ENCODE assay signal across 26 cellular contexts in genomic region chr5:120942551-120942950, GRCh38.
A peak's percentile ranks its signal among the peaks of the same experiment; 100 is the strongest.
DNase-seq lines count a peak whose midpoint lies in the region; ATAC-seq and TF ChIP-seq lines count a peak whose summit lies in the region.
"Had no signal": no experiment of that assay in that cellular context is flagged by ENCODE, and none has a peak within 500 bp of the region (broad histone marks: within the 10 kb centered on the region; RNA-seq: fewer than 3 reads in every experiment).

No MANE protein-coding gene starts in this region.

- H3K9me2 ChIP-seq in hepatocyte (replicated peaks; ENCODE audit: insufficient read depth) = no peaks in the 10 kb centered on the region
- H3K9me2 ChIP-seq: SK-N-SH had no signal

- TF ChIP-seq POLR2A in gastrocnemius medialis (IDR thresholded peaks at IDR 0.05) = no peak

- H3K9ac ChIP-seq in NT2/D1 (ENCODE audit: insufficient read length, low read depth) = no peak overlapping the region
- H3K9ac ChIP-seq: SK-N-SH had no signal

- H3K27me3 ChIP-seq in NT2/D1 (ENCODE audit: insufficient read depth, insufficient read length) (no peaks in the 10 kb centered on the region), hepatocyte (no peaks in the 10 kb centered on the region), gastrocnemius medialis (no peaks in the 10 kb centered on the region), WERI-Rb-1 (ENCODE audit: insufficient read depth, low read depth, severe bottlenecking) (no peaks in the 10 kb centered on the region)
- H3K27me3 ChIP-seq: colonic mucosa, spleen, transverse colon had no signal

- no peak for TF ChIP-seq CTCF in hepatocyte (IDR thresholded peaks at IDR 0.05; ENCODE audit: poor library complexity)
- no peak for TF ChIP-seq CTCF in gastrocnemius medialis (IDR thresholded peaks at IDR 0.05 in 4 of 5, conservative IDR thresholded peaks at IDR 0.05 in 1 of 5)
- TF ChIP-seq CTCF in WERI-Rb-1 (IDR thresholded peaks at IDR 0.05; ENCODE audit: low read depth, low read length) = no peak

- DNase-seq in EL (peak; percentile 36), NT2/D1 (ENCODE audit: low read depth, low spot score) (peak; percentile 2), epidermal melanocyte (ENCODE audit: insufficient read length, low spot score) (peak; percentile 40), hepatocyte (ENCODE audit: low spot score) (peak; percentile 31), gastrocnemius medialis (no peak), WERI-Rb-1 (no peak)
- DNase-seq in activated T-cell treated with anti-CD3 and anti-CD28 coated beads, Interleukin-2, amount 50 U/mL, for 72 hours = no peak
- DNase-seq in naive thymus-derived CD8-positive, alpha-beta T cell = no peak
- DNase-seq: activated CD4-positive, alpha-beta T cell treated with anti-CD3 and anti-CD28 coated beads, Interleukin-2, amount 50 U/mL, for 1 hour; C1 segment of cervical spinal cord; Calu3; colonic mucosa; endodermal cell; kidney glomerular epithelial cell; MM.1S; NCI-H1417 treated with DMSO at 0.1 percent for 48 hours; NCI-H510A; SK-N-SH; spleen; stimulated activated CD4-positive, alpha-beta T cell treated with anti-CD3 and anti-CD28 coated beads, Interleukin-4, amount 100 ng/mL, for 4 hours; stimulated activated naive CD8-positive, alpha-beta T cell treated with anti-CD3 and anti-CD28 coated beads, Interleukin-15, amount 100 ng/mL, for 72 hours; transverse colon had no signal

- no peak overlapping the region for H3K27ac Mint-ChIP-seq in activated T-cell treated with anti-CD3 and anti-CD28 coated beads, Interleukin-2, amount 50 U/mL, for 72 hours
- no peak overlapping the region for H3K27ac Mint-ChIP-seq in naive thymus-derived CD8-positive, alpha-beta T cell
- H3K27ac Mint-ChIP-seq: activated T-helper 2 cell treated with anti-CD3 and anti-CD28 coated beads, Interferon-gamma antibody, Interleukin-2, Interleukin-4, amounts not matched to agents 10 μg/mL and 5 μg/mL and 100 μg/mL, durations not matched to agents 14 hours and 24 hours and 36 hours; brain; endodermal cell; stimulated activated naive CD8-positive, alpha-beta T cell treated with anti-CD3 and anti-CD28 coated beads, Interleukin-15, amount 100 ng/mL, for 72 hours had no signal

- H2AFZ ChIP-seq in hepatocyte = no peak overlapping the region

- H3K36me3 Mint-ChIP-seq in activated T-cell treated with anti-CD3 and anti-CD28 coated beads, Interleukin-2, amount 50 U/mL, for 72 hours (ENCODE audit: insufficient read depth in 2 of 2) = no peaks in the 10 kb centered on the region
- H3K36me3 Mint-ChIP-seq in naive thymus-derived CD8-positive, alpha-beta T cell = no peaks in the 10 kb centered on the region
- H3K36me3 Mint-ChIP-seq: brain had no signal

- no peaks in the 10 kb centered on the region for H3K27me3 Mint-ChIP-seq in activated T-cell treated with anti-CD3 and anti-CD28 coated beads, Interleukin-2, amount 50 U/mL, for 72 hours (ENCODE audit: low read depth)
- H3K27me3 Mint-ChIP-seq in naive thymus-derived CD8-positive, alpha-beta T cell = no peaks in the 10 kb centered on the region
- H3K27me3 Mint-ChIP-seq: stimulated activated naive CD8-positive, alpha-beta T cell treated with anti-CD3 and anti-CD28 coated beads, Interleukin-15, amount 100 ng/mL, for 72 hours had no signal

- peak overlapping the region; percentile 29 for H3K27ac ChIP-seq in hepatocyte
- H3K27ac ChIP-seq in gastrocnemius medialis = no peak overlapping the region
- no peak overlapping the region for H3K27ac ChIP-seq in WERI-Rb-1
- H3K27ac ChIP-seq: colonic mucosa, spleen, transverse colon, VCaP had no signal

- intact Hi-C loops in gastrocnemius medialis (cut with DNase I; ENCODE audit: low total_unique reads) = no loop called here

- H3K9me3 ChIP-seq in NT2/D1 (ENCODE audit: insufficient read depth, low read length) = no peaks in the 10 kb centered on the region
- no peaks in the 10 kb centered on the region for H3K9me3 ChIP-seq in hepatocyte (ENCODE audit: low read depth)
- H3K9me3 ChIP-seq in gastrocnemius medialis = no peaks in the 10 kb centered on the region
- H3K9me3 ChIP-seq in WERI-Rb-1 (ENCODE audit: severe bottlenecking) = no peaks in the 10 kb centered on the region
- H3K9me3 ChIP-seq: colonic mucosa, SK-N-SH, transverse colon had no signal

- in situ Hi-C loops in gastrocnemius medialis (cut with MboI; ENCODE audit: low sequenced_read_pairs in 4 of 4) = no loop called here

- H3K4me1 ChIP-seq in NT2/D1 (ENCODE audit: insufficient read depth, insufficient read length) (peaks cover 1% of the 10 kb centered on the region), hepatocyte (ENCODE audit: insufficient read depth) (no peaks in the 10 kb centered on the region), gastrocnemius medialis (no peaks in the 10 kb centered on the region)
- H3K4me1 ChIP-seq: colonic mucosa, spleen, transverse colon had no signal

- H4K20me1 ChIP-seq in hepatocyte (ENCODE audit: insufficient read depth, poor library complexity, severe bottlenecking) = no peaks in the 10 kb centered on the region

- no peaks in the 10 kb centered on the region for H3K79me2 ChIP-seq in hepatocyte

- no peak overlapping the region for H3K4me2 ChIP-seq in hepatocyte
- H3K4me2 ChIP-seq: SK-N-SH had no signal

- no peak overlapping the region for H3K4me3 Mint-ChIP-seq in activated T-cell treated with anti-CD3 and anti-CD28 coated beads, Interleukin-2, amount 50 U/mL, for 72 hours
- no peak overlapping the region for H3K4me3 Mint-ChIP-seq in naive thymus-derived CD8-positive, alpha-beta T cell
- H3K4me3 Mint-ChIP-seq: brain; endodermal cell; stimulated activated naive CD8-positive, alpha-beta T cell treated with anti-CD3 and anti-CD28 coated beads, Interleukin-15, amount 100 ng/mL, for 72 hours had no signal

- ATAC-seq in gastrocnemius medialis = no peak
- no peak for ATAC-seq in activated T-cell treated with anti-CD3 and anti-CD28 coated beads, Interleukin-2, amount 50 U/mL, for 72 hours (replicated peaks in 1 of 2)
- ATAC-seq in naive thymus-derived CD8-positive, alpha-beta T cell = no peak
- ATAC-seq: HCT116; stimulated activated naive CD8-positive, alpha-beta T cell treated with anti-CD3 and anti-CD28 coated beads, Interleukin-15, amount 100 ng/mL, for 72 hours had no signal

- H3K36me3 ChIP-seq in NT2/D1 (ENCODE audit: insufficient read depth, insufficient read length, low read length) = no peaks in the 10 kb centered on the region
- H3K36me3 ChIP-seq in hepatocyte (replicated peaks; ENCODE audit: insufficient read depth, low read depth) = no peaks in the 10 kb centered on the region
- no peaks in the 10 kb centered on the region for H3K36me3 ChIP-seq in gastrocnemius medialis
- H3K36me3 ChIP-seq in WERI-Rb-1 = no peaks in the 10 kb centered on the region
- H3K36me3 ChIP-seq: colonic mucosa, spleen, transverse colon had no signal

- 72% methylated on average over 4 of the region's 4 CpGs for whole genome bisulfite sequencing in hepatocyte (ENCODE audit: low lambda C conversion rate, missing lambda C conversion rate)

- POLR2A ChIA-PET in naive thymus-derived CD8-positive, alpha-beta T cell (lab: Charles Lee) = no interaction called here

- no peak overlapping the region for H3K4me3 ChIP-seq in NT2/D1 (ENCODE audit: insufficient read length, low read depth)
- no peak overlapping the region for H3K4me3 ChIP-seq in hepatocyte
- H3K4me3 ChIP-seq in gastrocnemius medialis = no peak overlapping the region
- H3K4me3 ChIP-seq in WERI-Rb-1 (ENCODE audit: low read depth, low read length) = no peak overlapping the region
- H3K4me3 ChIP-seq: colonic mucosa, spleen, transverse colon had no signal

- peaks cover 0 to 2% of the 10 kb centered on the region in 2 donors for H3K9me3 Mint-ChIP-seq in activated T-cell treated with anti-CD3 and anti-CD28 coated beads, Interleukin-2, amount 50 U/mL, for 72 hours
- H3K9me3 Mint-ChIP-seq in naive thymus-derived CD8-positive, alpha-beta T cell = peaks cover 0 to 13% (median 1%) of the 10 kb centered on the region in 9 donors
- H3K9me3 Mint-ChIP-seq: activated T-helper 2 cell treated with anti-CD3 and anti-CD28 coated beads, Interferon-gamma antibody, Interleukin-2, Interleukin-4, amounts not matched to agents 10 μg/mL and 5 μg/mL and 100 μg/mL, durations not matched to agents 14 hours and 24 hours and 36 hours; brain; endodermal cell; stimulated activated naive CD8-positive, alpha-beta T cell treated with anti-CD3 and anti-CD28 coated beads, Interleukin-15, amount 100 ng/mL, for 72 hours had no signal

- no peaks in the 10 kb centered on the region for H3K4me1 Mint-ChIP-seq in activated T-cell treated with anti-CD3 and anti-CD28 coated beads, Interleukin-2, amount 50 U/mL, for 72 hours (ENCODE audit: low read depth)
- no peaks in the 10 kb centered on the region for H3K4me1 Mint-ChIP-seq in naive thymus-derived CD8-positive, alpha-beta T cell
- H3K4me1 Mint-ChIP-seq: brain; endodermal cell; stimulated activated naive CD8-positive, alpha-beta T cell treated with anti-CD3 and anti-CD28 coated beads, Interleukin-15, amount 100 ng/mL, for 72 hours had no signal

Comparison
In these comparisons a context has a peak if more than half of its experiments do, and no peak if none do; other contexts are left out.
1. DNase-seq: peak in EL (single experiment), NT2/D1 (single experiment), epidermal melanocyte (single experiment) and hepatocyte (single experiment); none in gastrocnemius medialis (0 of 2), activated T-cell treated with anti-CD3 and anti-CD28 coated beads, Interleukin-2, amount 50 U/mL, for 72 hours (0 of 2), naive thymus-derived CD8-positive, alpha-beta T cell (0 of 10) and WERI-Rb-1 (single experiment).